8 cellular contexts compared by ENCODE assay signal in the genomic region with DNA sequence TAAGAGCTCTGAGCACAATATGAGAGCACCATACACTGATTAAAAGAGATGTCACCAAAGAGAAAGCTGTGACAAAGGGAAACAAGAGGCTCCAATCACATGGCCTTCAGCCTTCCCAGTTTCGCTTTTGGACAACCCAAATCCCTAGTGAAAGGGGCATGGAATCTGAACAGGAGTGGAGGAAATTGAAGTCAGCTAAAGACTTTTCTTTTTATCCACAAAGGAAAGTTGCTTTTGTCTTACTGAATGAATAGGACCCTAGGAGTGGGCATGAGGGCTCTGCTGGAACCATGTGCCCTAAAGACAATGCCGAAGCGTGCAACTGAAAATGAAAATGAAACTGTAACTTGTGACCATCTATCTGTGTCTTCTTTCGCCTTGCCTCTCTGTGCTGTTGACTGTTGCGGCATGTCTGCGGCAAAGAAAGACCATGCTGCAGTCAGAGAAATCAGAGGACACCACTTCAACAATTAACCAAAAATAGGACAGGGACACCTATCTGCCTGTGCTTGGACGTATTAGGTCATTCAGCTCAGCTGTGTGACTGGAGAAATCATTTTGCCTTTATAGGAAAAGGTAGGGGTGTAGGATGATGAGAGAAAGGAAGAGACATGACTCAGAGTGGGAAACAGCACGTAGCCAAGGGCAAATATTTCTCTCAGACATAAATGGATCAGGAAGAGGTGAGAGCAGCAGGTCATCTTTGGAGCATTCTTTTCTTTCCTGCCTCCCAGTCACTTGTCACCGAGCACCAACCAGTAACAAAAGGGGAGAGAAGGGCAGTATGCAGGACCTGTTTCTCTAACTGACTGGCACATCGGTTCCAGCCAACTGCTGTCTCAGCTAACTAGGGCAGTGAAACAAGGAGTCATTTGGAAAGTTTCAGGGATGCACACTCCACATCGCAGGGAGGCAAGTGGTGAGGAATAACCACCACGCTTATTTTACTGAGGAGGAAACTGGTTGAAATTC. TPM values are rescaled to one million over a fixed set of nuclear protein-coding genes. Genes with fewer than 3 reads are reported as not detected.
DNase-seq lines count a peak whose midpoint lies in the region; ATAC-seq and TF ChIP-seq lines count a peak whose summit lies in the region.

No MANE protein-coding gene starts in this region.

- no peak for TF ChIP-seq POLR2A in thyroid gland (IDR thresholded peaks at IDR 0.05)

- H3K36me3 ChIP-seq in thyroid gland, result no peaks in the 10 kb centered on the region

- intact Hi-C loops in thyroid gland (cut with DNase I), result no loop called here

- H3K27me3 ChIP-seq in layer of hippocampus (ENCODE audit: control insufficient read depth, insufficient read depth, low read length) (no peaks in the 10 kb centered on the region), thyroid gland (no peaks in the 10 kb centered on the region)

- no peak for TF ChIP-seq CTCF in thyroid gland (IDR thresholded peaks at IDR 0.05)

- H3K9me3 Mint-ChIP-seq in activated T-cell treated with anti-CD3 and anti-CD28 coated beads, Interleukin-2, amount 50 U/mL, for 72 hours, result no peaks in the 10 kb centered on the region

- DNase-seq in activated T-cell treated with anti-CD3 and anti-CD28 coated beads, Interleukin-2, amount 50 U/mL, for 72 hours, result peak in 1 of 2 donors; percentile 2
- DNase-seq in activated T-cell treated with anti-CD3 and anti-CD28 coated beads for 4 hours (no peak), MV-4-11 (lab: John Stamatoyannopoulos, UW) (peak; percentile 13), amniotic epithelial cell (ENCODE audit: low read depth) (peak; percentile 46), thyroid gland (peak in 1 of 2 donors; percentile 22), GM19240 (ENCODE audit: insufficient read length, low spot score) (no peak)

- peak overlapping the region; percentile 62 for H3K27ac ChIP-seq in layer of hippocampus (ENCODE audit: low read depth, low read length)
- H3K27ac ChIP-seq in thyroid gland, result peak overlapping the region; percentile 26 to 77 (median 48)

- H3K36me3 Mint-ChIP-seq in activated T-cell treated with anti-CD3 and anti-CD28 coated beads, Interleukin-2, amount 50 U/mL, for 72 hours (ENCODE audit: insufficient read depth in 2 of 2), result no peaks in the 10 kb centered on the region

- H3K9me3 ChIP-seq in thyroid gland, result no peaks in the 10 kb centered on the region

- peaks cover 48% of the 10 kb centered on the region for H3K27me3 Mint-ChIP-seq in activated T-cell treated with anti-CD3 and anti-CD28 coated beads, Interleukin-2, amount 50 U/mL, for 72 hours (ENCODE audit: low read depth)

- no peak overlapping the region for H3K4me3 ChIP-seq in thyroid gland (replicated peaks in 1 of 3)

- peaks cover 7% of the 10 kb centered on the region for H3K4me1 Mint-ChIP-seq in activated T-cell treated with anti-CD3 and anti-CD28 coated beads, Interleukin-2, amount 50 U/mL, for 72 hours (ENCODE audit: low read depth)

- H3K27ac Mint-ChIP-seq in activated T-cell treated with anti-CD3 and anti-CD28 coated beads, Interleukin-2, amount 50 U/mL, for 72 hours, result no peak overlapping the region

- H3K4me1 ChIP-seq in thyroid gland, result peaks cover 13 to 14% of the 10 kb centered on the region in 2 donors

- H3K4me3 Mint-ChIP-seq in activated T-cell treated with anti-CD3 and anti-CD28 coated beads, Interleukin-2, amount 50 U/mL, for 72 hours, result peak overlapping the region; percentile 58 to 78

- WGBS in thyroid gland, 2 donors, result 67 to 76% methylated on average over 12 of the region's 12 CpGs

- ATAC-seq in activated T-cell treated with anti-CD3 and anti-CD28 coated beads, Interleukin-2, amount 50 U/mL, for 72 hours (replicated peaks in 1 of 2), result peak; percentile 74 to 88
- ATAC-seq in HG02588 (IDR thresholded peaks at IDR 0.05; ENCODE audit: unreplicated experiment), result peak; percentile 99

RNA-seq across cellular contexts. Expression of gene CAV2, which starts 12.3 kb away (rescaled TPM):
- total RNA-seq in activated T-cell treated with anti-CD3 and anti-CD28 coated beads, Interleukin-2, amount 50 U/mL, for 72 hours, result not detected
- total RNA-seq in thyroid gland, result 100 to 1,000 TPM; 210 to 331 (median 239) TPM

RNA-seq across cellular contexts. Expression of gene CAV1, which starts 13.0 kb away (rescaled TPM):
- total RNA-seq in activated T-cell treated with anti-CD3 and anti-CD28 coated beads, Interleukin-2, amount 50 U/mL, for 72 hours, result 1 to 10 TPM in 1 of 2 donors, under 1 TPM in 1; 0.25 to 2.7 TPM
- 100 to 1,000 TPM; 301 to 490 (median 321) TPM for total RNA-seq in thyroid gland

Comparison
In these comparisons a context has a peak if more than half of its experiments do, and no peak if none do; other contexts are left out.
1. DNase-seq: peak in MV-4-11 (single experiment) and amniotic epithelial cell (single experiment); none in activated T-cell treated with anti-CD3 and anti-CD28 coated beads for 4 hours (single experiment) and GM19240 (single experiment).
2. RNA of gene CAV2, which starts 12.3 kb away (total RNA-seq): 210 to 331 TPM in thyroid gland; not detected in activated T-cell treated with anti-CD3 and anti-CD28 coated beads, Interleukin-2, amount 50 U/mL, for 72 hours; every median in the first group is over 100 times any median in the second.
3. RNA of gene CAV1, which starts 13.0 kb away (total RNA-seq): 301 to 490 TPM in thyroid gland; 0.25 to 2.7 TPM in activated T-cell treated with anti-CD3 and anti-CD28 coated beads, Interleukin-2, amount 50 U/mL, for 72 hours; every median in the first group is over 10 times any median in the second.